In genomic region chr3:111173906-111174305, GRCh38 we compare ENCODE assay signal across 18 cellular contexts.
DNase-seq lines count a peak whose midpoint lies in the region; ATAC-seq and TF ChIP-seq lines count a peak whose summit lies in the region.
"Had no signal": no experiment of that assay in that cellular context is flagged by ENCODE, and none has a peak within 500 bp of the region (broad histone marks: within the 10 kb centered on the region; RNA-seq: fewer than 3 reads in every experiment).

No MANE protein-coding gene starts in this region.

- no peaks in the 10 kb centered on the region for H3K27me3 ChIP-seq in H9 (ENCODE audit: insufficient read depth, low read length)
- no peaks in the 10 kb centered on the region for H3K27me3 ChIP-seq in SJSA1 (replicated peaks)
- H3K27me3 ChIP-seq: BLaER1 had no signal

- DNase-seq in Calu3 (no peak), H9 (no peak), SJSA1 (ENCODE audit: low read depth in 1 of 2, low spot score in 2 of 2) (no peak), mucosa of descending colon (no peak), amniotic stem cell (lab: John Stamatoyannopoulos, UW) (no peak)
- DNase-seq in activated effector memory CD4-positive, alpha-beta T cell treated with anti-CD3 and anti-CD28 coated beads, Interleukin-2, amount 50 U/mL, for 16 hours: no peak
- DNase-seq: Caco-2; CD4-positive, CD25-positive, alpha-beta regulatory T cell; CD8-positive, alpha-beta T cell; DMS 273 treated with DMSO at 0.1 percent for 48 hours; DMS79 treated with DMSO at 0.1 percent for 48 hours; GF-D8; HFFc6 had no signal

- no peak overlapping the region for H2BK12ac ChIP-seq in H9 (ENCODE audit: insufficient read length, low read depth, low read length)

- no peak overlapping the region for H3K18ac ChIP-seq in H9 (ENCODE audit: insufficient read length, low read depth, low read length)

- H3K27me3 Mint-ChIP-seq in Calu3 (ENCODE audit: unreplicated experiment) (no peaks in the 10 kb centered on the region), H9 (ENCODE audit: low read depth) (no peaks in the 10 kb centered on the region), nephron (ENCODE audit: low read depth) (no peaks in the 10 kb centered on the region)
- H3K27me3 Mint-ChIP-seq: B cell had no signal

- H2AK5ac ChIP-seq in H9 (ENCODE audit: insufficient read length, low read length): peak overlapping the region; percentile 5

- no peaks in the 10 kb centered on the region for H3K23me2 ChIP-seq in H9 (ENCODE audit: insufficient read length, low read depth, low read length, poor library complexity, severe bottlenecking)

- H3K27ac ChIP-seq in H9 (ENCODE audit: insufficient read length, low read depth, low read length): no peak overlapping the region
- 0 out of 2 replicates have a peak overlapping the region, but pooled peaks have one; percentile 14 for H3K27ac ChIP-seq in SJSA1
- H3K27ac ChIP-seq: BLaER1, C4-2B had no signal

- no peak overlapping the region for H2BK5ac ChIP-seq in H9 (ENCODE audit: insufficient read length, low read length)

- no peaks in the 10 kb centered on the region for H4K20me1 ChIP-seq in H9 (ENCODE audit: control insufficient read depth, insufficient read depth, insufficient read length)
- H4K20me1 ChIP-seq: BLaER1 had no signal

- no peaks in the 10 kb centered on the region for H3K79me1 ChIP-seq in H9 (ENCODE audit: insufficient read depth, low read depth, low read length, poor library complexity, severe bottlenecking)

- H3K9me3 Mint-ChIP-seq in Calu3 (ENCODE audit: low read depth, unreplicated experiment) (no peaks in the 10 kb centered on the region), H9 (no peaks in the 10 kb centered on the region; a peak in 1 of 5 replicates), nephron (no peaks in the 10 kb centered on the region)
- H3K9me3 Mint-ChIP-seq: CD8-positive, alpha-beta T cell had no signal

- H2BK15ac ChIP-seq in H9 (ENCODE audit: low read depth, low read length): no peak overlapping the region

- no peak overlapping the region for H3K4ac ChIP-seq in H9 (ENCODE audit: low read depth, low read length)

- H3K4me1 Mint-ChIP-seq in Calu3 (ENCODE audit: low read depth, unreplicated experiment) (peaks cover 12% of the 10 kb centered on the region), H9 (peaks cover 17 to 28% of the 10 kb centered on the region in 2 experiments), nephron (peaks cover 22% of the 10 kb centered on the region)
- H3K4me1 Mint-ChIP-seq: B cell; CD4-positive, CD25-positive, alpha-beta regulatory T cell had no signal

- no peak overlapping the region for H4K5ac ChIP-seq in H9 (ENCODE audit: insufficient read length, low read depth, low read length)

- H3K9me3 ChIP-seq in H9 (ENCODE audit: control insufficient read depth, low read depth, low read length) (no peaks in the 10 kb centered on the region), SJSA1 (replicated peaks) (no peaks in the 10 kb centered on the region), mucosa of descending colon (no peaks in the 10 kb centered on the region)
- H3K9me3 ChIP-seq: BLaER1, Caco-2 had no signal

- BruUV-seq in Calu3 (replicated peaks; lab: Mats Ljungman, UMichigan): no TSS peak

- H3K36me3 ChIP-seq in SJSA1 (peaks cover 6% of the 10 kb centered on the region), mucosa of descending colon (ENCODE audit: low read depth) (no peaks in the 10 kb centered on the region)
- H3K36me3 ChIP-seq: BLaER1, HAP-1 had no signal

- no peak overlapping the region for H3T11ph ChIP-seq in H9 (ENCODE audit: low read length)

- H3K79me2 ChIP-seq in H9 (ENCODE audit: insufficient read depth, low read length): no peaks in the 10 kb centered on the region

- no peak overlapping the region for H2AFZ ChIP-seq in H9 (ENCODE audit: low read length)

- H3K56ac ChIP-seq in H9 (ENCODE audit: insufficient read length, low read depth, low read length): no peak overlapping the region

- H4K91ac ChIP-seq in H9 (ENCODE audit: insufficient read length, low read depth, low read length): no peak overlapping the region

- no peak overlapping the region for H3K23ac ChIP-seq in H9 (ENCODE audit: insufficient read length, low read depth, low read length)

- H3K36me3 Mint-ChIP-seq in Calu3 (ENCODE audit: insufficient read depth, unreplicated experiment): peaks cover 11% of the 10 kb centered on the region
- peaks cover 17 to 25% (median 24%) of the 10 kb centered on the region in 3 experiments; a peak in 6 of 7 replicates for H3K36me3 Mint-ChIP-seq in H9 (ENCODE audit: insufficient read depth in 1 of 3, low read depth in 3 of 3)
- peaks cover 30% of the 10 kb centered on the region for H3K36me3 Mint-ChIP-seq in nephron (ENCODE audit: low read depth)
- H3K36me3 Mint-ChIP-seq: CD4-positive, CD25-positive, alpha-beta regulatory T cell; CD8-positive, alpha-beta T cell had no signal

- H2BK20ac ChIP-seq in H9 (ENCODE audit: low read depth, low read length, poor library complexity, severe bottlenecking): no peak overlapping the region

- intact Hi-C loops in Calu3 (cut with micrococcal nuclease; ENCODE audit: unreplicated experiment) (no loop called here), mucosa of descending colon (cut with DNase I, micrococcal nuclease) (no loop called here)

- H3K4me1 ChIP-seq in H9 (ENCODE audit: insufficient read depth, low read length) (no peaks in the 10 kb centered on the region), SJSA1 (replicated peaks) (peaks cover 10% of the 10 kb centered on the region), mucosa of descending colon (ENCODE audit: low read depth) (no peaks in the 10 kb centered on the region)
- H3K4me1 ChIP-seq: BLaER1, Caco-2 had no signal

- no peak overlapping the region for H3K9ac ChIP-seq in H9 (ENCODE audit: extremely low read depth, insufficient read length, low read length)
- H3K9ac ChIP-seq: BLaER1 had no signal

- H3K4me2 ChIP-seq in H9 (ENCODE audit: insufficient read depth, insufficient read length, low read length): no peak overlapping the region
- H3K4me2 ChIP-seq: BLaER1 had no signal

- TF ChIP-seq CTCF in Calu3 (IDR thresholded peaks at IDR 0.05; ENCODE audit: unreplicated experiment) (no peak), H9 (conservative IDR thresholded peaks at IDR 0.05) (no peak), nephron (IDR thresholded peaks at IDR 0.05; ENCODE audit: unreplicated experiment in 3 of 3) (no peak), mucosa of descending colon (IDR thresholded peaks at IDR 0.05) (no peak)

- H3K4me3 Mint-ChIP-seq in Calu3 (ENCODE audit: low read depth, unreplicated experiment): no peak overlapping the region
- no peak overlapping the region for H3K4me3 Mint-ChIP-seq in H9
- H3K4me3 Mint-ChIP-seq in nephron: no peak overlapping the region
- H3K4me3 Mint-ChIP-seq: B cell; CD4-positive, CD25-positive, alpha-beta regulatory T cell; CD8-positive, alpha-beta T cell; HFFc6 had no signal

- H3K4me3 ChIP-seq in SJSA1: no peak overlapping the region
- no peak overlapping the region for H3K4me3 ChIP-seq in mucosa of descending colon
- H3K4me3 ChIP-seq: BLaER1, HAP-1 had no signal

- WGBS in H9 (ENCODE audit: extremely low coverage, insufficient read length, low lambda C conversion rate): no CpG with 5 or more reads among the region's 1 CpG

- H3K27ac Mint-ChIP-seq in Calu3 (ENCODE audit: unreplicated experiment): peak overlapping the region; percentile 3
- H3K27ac Mint-ChIP-seq in H9: peak overlapping the region in 1 of 3 experiments; percentile 67; a peak in 1 of 7 replicates
- H3K27ac Mint-ChIP-seq in nephron: peak overlapping the region in 2 of 3 experiments; percentile 19 to 48
- H3K27ac Mint-ChIP-seq: B cell; CD4-positive, CD25-positive, alpha-beta regulatory T cell; CD8-positive, alpha-beta T cell; HFFc6 had no signal

- ATAC-seq in mucosa of descending colon: no peak
- ATAC-seq: CD8-positive, alpha-beta T cell had no signal

- no peak overlapping the region for H2BK120ac ChIP-seq in H9 (ENCODE audit: low read depth, low read length, poor library complexity, severe bottlenecking)

- CTCF ChIA-PET in Calu3 (lab: Charles Lee): no interaction called here

- H3K14ac ChIP-seq in H9 (ENCODE audit: insufficient read depth, low read length): no peak overlapping the region

- H4K8ac ChIP-seq in H9 (replicated peaks; ENCODE audit: insufficient read length, low read depth, low read length): no peak overlapping the region
